Comparison of ENCODE assay signal across 8 cellular contexts in genomic region chr19:4007021-4007835, GRCh38. TPM values are rescaled to one million over a fixed set of nuclear protein-coding genes. Genes with fewer than 3 reads are reported as not detected.
A peak's percentile ranks its signal among the peaks of the same experiment; 100 is the strongest.
DNase-seq lines count a peak whose midpoint lies in the region; ATAC-seq and TF ChIP-seq lines count a peak whose summit lies in the region.

A gene with protein sequence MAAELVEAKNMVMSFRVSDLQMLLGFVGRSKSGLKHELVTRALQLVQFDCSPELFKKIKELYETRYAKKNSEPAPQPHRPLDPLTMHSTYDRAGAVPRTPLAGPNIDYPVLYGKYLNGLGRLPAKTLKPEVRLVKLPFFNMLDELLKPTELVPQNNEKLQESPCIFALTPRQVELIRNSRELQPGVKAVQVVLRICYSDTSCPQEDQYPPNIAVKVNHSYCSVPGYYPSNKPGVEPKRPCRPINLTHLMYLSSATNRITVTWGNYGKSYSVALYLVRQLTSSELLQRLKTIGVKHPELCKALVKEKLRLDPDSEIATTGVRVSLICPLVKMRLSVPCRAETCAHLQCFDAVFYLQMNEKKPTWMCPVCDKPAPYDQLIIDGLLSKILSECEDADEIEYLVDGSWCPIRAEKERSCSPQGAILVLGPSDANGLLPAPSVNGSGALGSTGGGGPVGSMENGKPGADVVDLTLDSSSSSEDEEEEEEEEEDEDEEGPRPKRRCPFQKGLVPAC (plus strand): TSS chr19:4007736. CDS start chr19:4007761, 25 bp downstream.

- H3K36me3 Mint-ChIP-seq in activated T-helper 17 cell treated with anti-CD3 and anti-CD28 coated beads, Interleukin-2, amount 50 U/mL, for 72 hours (ENCODE audit: low read depth), result peaks cover 7% of the 10 kb centered on the region
- no peaks in the 10 kb centered on the region for H3K36me3 Mint-ChIP-seq in natural killer cell

- H3K27ac ChIP-seq in DND-41 (ENCODE audit: low read length) (peak within 1 kb of the TSS; percentile 99), GM23248 (peak within 1 kb of the TSS; percentile 28)

- no peaks in the 10 kb centered on the region for H3K9me3 ChIP-seq in DND-41 (ENCODE audit: insufficient read depth, low read length, severe bottlenecking)
- H3K9me3 ChIP-seq in GM23248 (ENCODE audit: low read depth), result no peaks in the 10 kb centered on the region

- 1% methylated on average over 31 to 68 of the region's 91 CpGs for WGBS in GM23248 (ENCODE audit: low coverage in 1 of 2, low lambda C conversion rate in 2 of 2, missing lambda C conversion rate in 2 of 2), 2 experiments

- H3F3A ChIP-seq in GM23248 (ENCODE audit: insufficient read depth), result no peaks in the 10 kb centered on the region

- ATAC-seq in DND-41 (ENCODE audit: insufficient read depth, low read depth) (peak; percentile 92), natural killer cell (peak; percentile 88 to 96 (median 88))
- ATAC-seq in activated T-helper 17 cell treated with anti-CD3 and anti-CD28 coated beads, Interleukin-2, amount 50 U/mL, for 72 hours (replicated peaks), result peak; percentile 95

- H4K20me1 ChIP-seq in DND-41 (ENCODE audit: insufficient read depth, low read length) (peaks cover 38% of the 10 kb centered on the region), GM23248 (ENCODE audit: insufficient read depth) (no peaks in the 10 kb centered on the region)

- no peaks in the 10 kb centered on the region for H3K27me3 Mint-ChIP-seq in activated T-helper 17 cell treated with anti-CD3 and anti-CD28 coated beads, Interleukin-2, amount 50 U/mL, for 72 hours
- H3K27me3 Mint-ChIP-seq in natural killer cell (ENCODE audit: low read depth in 2 of 2), result no peaks in the 10 kb centered on the region

- H3K27me3 ChIP-seq in DND-41 (ENCODE audit: insufficient read depth, low read length, poor library complexity) (no peaks in the 10 kb centered on the region), GM23248 (replicated peaks; ENCODE audit: insufficient read depth) (no peaks in the 10 kb centered on the region)

- peak within 1 kb of the TSS; percentile 99 for H3K4me2 ChIP-seq in DND-41 (ENCODE audit: insufficient read depth, low read length)
- peak within 1 kb of the TSS; percentile 86 for H3K4me2 ChIP-seq in GM23248 (ENCODE audit: unreplicated experiment)

- H3K4me1 ChIP-seq in DND-41 (ENCODE audit: insufficient read depth, low read length) (peaks cover 46% of the 10 kb centered on the region), GM23248 (ENCODE audit: insufficient read depth) (peaks cover 18% of the 10 kb centered on the region)

- in situ Hi-C loops in GM23248 (cut with MboI), result no loop called here

- H3K9ac ChIP-seq in DND-41 (ENCODE audit: low read depth, low read length), result peak within 1 kb of the TSS; percentile 89
- H3K9ac ChIP-seq in GM23248, result peak within 1 kb of the TSS; percentile 83

- peaks cover 28% of the 10 kb centered on the region for H3K36me3 ChIP-seq in DND-41 (ENCODE audit: insufficient read depth, low read length)
- no peaks in the 10 kb centered on the region for H3K36me3 ChIP-seq in GM23248 (ENCODE audit: low read depth)

- no peaks in the 10 kb centered on the region for H3K9me2 ChIP-seq in GM23248 (ENCODE audit: insufficient read depth)

- DNase-seq in DND-41 (peak; percentile 96), GM23248 (peak; percentile 99), LHCN-M2 (ENCODE audit: low read depth) (peak; percentile 91), RPMI7951 (ENCODE audit: low read depth) (peak; percentile 91), fibroblast of mammary gland (ENCODE audit: low read depth) (peak; percentile 87), natural killer cell (peak; percentile 93)
- peak; percentile 96 for DNase-seq in stimulated activated naive CD4-positive, alpha-beta T cell treated with Interleukin-2 at 50 U/mL for 16 hours (lab: John Stamatoyannopoulos, UW)

- H2AFZ ChIP-seq in DND-41 (ENCODE audit: low read depth, low read length) (peak within 1 kb of the TSS; percentile 92), GM23248 (peak within 1 kb of the TSS; percentile 88)

- intact Hi-C loops in natural killer cell (cut with micrococcal nuclease), result loop anchor here (2.0 kb wide), 1 partner anchor 16 kb away; no protein-coding TSS in a partner anchor

- peak within 1 kb of the TSS; percentile 85 for H3K4me3 Mint-ChIP-seq in activated T-helper 17 cell treated with anti-CD3 and anti-CD28 coated beads, Interleukin-2, amount 50 U/mL, for 72 hours
- peak within 1 kb of the TSS; percentile 92 for H3K4me3 Mint-ChIP-seq in natural killer cell

- H3K4me3 ChIP-seq in DND-41 (ENCODE audit: low read depth in 1 of 2, low read length in 2 of 2) (peak within 1 kb of the TSS; percentile 100), GM23248 (peak within 1 kb of the TSS; percentile 81), fibroblast of mammary gland (ENCODE audit: control insufficient read depth, low read depth, low read length) (peak within 1 kb of the TSS; percentile 82)

- H3K79me2 ChIP-seq in DND-41 (ENCODE audit: insufficient read depth, low read length) (peaks cover 51% of the 10 kb centered on the region), GM23248 (ENCODE audit: insufficient read depth) (peaks cover 40% of the 10 kb centered on the region)

- no peak for TF ChIP-seq CTCF in DND-41 (IDR thresholded peaks at IDR 0.05; ENCODE audit: borderline replicate concordance, extremely low read depth, low read length, poor library complexity, severe bottlenecking)
- TF ChIP-seq CTCF in fibroblast of mammary gland (conservative IDR thresholded peaks at IDR 0.05; ENCODE audit: control insufficient read depth, insufficient read depth, low read depth, low read length), result no peak
- no peak for TF ChIP-seq CTCF in natural killer cell (IDR thresholded peaks at IDR 0.05)

- peak within 1 kb of the TSS; percentile 93 for H3K27ac Mint-ChIP-seq in activated T-helper 17 cell treated with anti-CD3 and anti-CD28 coated beads, Interleukin-2, amount 50 U/mL, for 72 hours
- peak within 1 kb of the TSS; percentile 79 to 88 for H3K27ac Mint-ChIP-seq in natural killer cell

- H3K4me1 Mint-ChIP-seq in activated T-helper 17 cell treated with anti-CD3 and anti-CD28 coated beads, Interleukin-2, amount 50 U/mL, for 72 hours, result peaks cover 8% of the 10 kb centered on the region
- peaks cover 13 to 28% of the 10 kb centered on the region in 2 donors for H3K4me1 Mint-ChIP-seq in natural killer cell

- no peaks in the 10 kb centered on the region for H3K9me3 Mint-ChIP-seq in activated T-helper 17 cell treated with anti-CD3 and anti-CD28 coated beads, Interleukin-2, amount 50 U/mL, for 72 hours
- no peaks in the 10 kb centered on the region for H3K9me3 Mint-ChIP-seq in natural killer cell

RNA-seq across cellular contexts. Expression of the gene that starts here (rescaled TPM):
- total RNA-seq in GM23248 (2014; rRNA removed; shearing (Covaris generic)), result 16.8 and 21.0 TPM in 2 replicates
- 6.9 and 9.1 TPM in 2 replicates for polyA plus RNA-seq in GM23248 (2016; fragmentation: Nextera tagmentation; extraction: Ambion mirVana)
- total RNA-seq in LHCN-M2 (2014; rRNA removed), result 17.6 and 18.1 TPM in 2 replicates
- polyA plus RNA-seq in LHCN-M2 (2012), result 17.7 TPM
- total RNA-seq in RPMI7951 (2014; rRNA removed; shearing (Covaris generic)), result 12.5 and 15.9 TPM in 2 replicates
- total RNA-seq in activated T-helper 17 cell treated with anti-CD3 and anti-CD28 coated beads, Interleukin-2, amount 50 U/mL, for 72 hours, result 10 to 100 TPM; 32.8 to 39.1 TPM
- total RNA-seq in natural killer cell, result 10 to 100 TPM; 25.4 to 39.4 (median 26.8) TPM

Comparison
In these comparisons a context has a peak if more than half of its experiments do, and no peak if none do; other contexts are left out.
1. Peak in every context shown above with its lines: DNase-seq, ATAC-seq, H3K4me3 ChIP-seq and H3K27ac ChIP-seq.